ENCODE assay signal across 39 cellular contexts in genomic region chr10:72587568-72587967, GRCh38.
"Had no signal": no experiment of that assay in that cellular context is flagged by ENCODE, and none has a peak within 500 bp of the region (broad histone marks: within the 10 kb centered on the region; RNA-seq: fewer than 3 reads in every experiment).

No MANE protein-coding gene starts in this region.

- ATAC-seq: activated CD4-positive, CD25-positive, alpha-beta regulatory T cell treated with anti-CD3 and anti-CD28 coated beads, Interleukin-2, amount 50 U/mL, for 24 hours; activated CD8-positive, alpha-beta T cell treated with anti-CD3 and anti-CD28 coated beads for 36 hours; activated naive CD4-positive, alpha-beta T cell treated with anti-CD3 and anti-CD28 coated beads, Interleukin-2, amount 50 U/mL, for 72 hours; activated T-cell treated with anti-CD3 and anti-CD28 coated beads, Interleukin-2, amount 50 U/mL, for 4 hours; activated T-cell treated with anti-CD3 and anti-CD28 coated beads, Interleukin-2, amount 50 U/mL, for 72 hours; activated T-helper 17 cell treated with anti-CD3 and anti-CD28 coated beads, Interleukin-2, amount 50 U/mL, for 72 hours; body of pancreas had no signal

- H3K4me3 ChIP-seq: adrenal gland, body of pancreas, breast epithelium had no signal

- H3K4me3 Mint-ChIP-seq: activated CD4-positive, alpha-beta memory T cell treated with anti-CD3 and anti-CD28 coated beads for 36 hours; activated CD4-positive, alpha-beta T cell treated with anti-CD3 and anti-CD28 coated beads, Interleukin-2, amount 10 ng/mL, durations not matched to agents 24 days and 14 days; activated CD8-positive, alpha-beta T cell treated with anti-CD3 and anti-CD28 coated beads for 36 hours; activated naive CD4-positive, alpha-beta T cell treated with anti-CD3 and anti-CD28 coated beads for 36 hours; activated naive CD8-positive, alpha-beta T cell treated with anti-CD3 and anti-CD28 coated beads for 36 hours; activated T-cell treated with anti-CD3 and anti-CD28 coated beads, Interleukin-2, amount 50 U/mL, for 4 hours; activated T-cell treated with anti-CD3 and anti-CD28 coated beads, Interleukin-2, amount 50 U/mL, for 72 hours; activated T-helper 1 cell treated with anti-CD3 and anti-CD28 coated beads, Interleukin-12 subunit alpha, Interleukin-12 subunit beta, Interleukin-2, Interleukin-4 antibody, amounts not matched to agents 30 ng/mL and 10 ng/mL and 1 ng/mL, durations not matched to agents 14 hours and 24 hours and 36 hours; activated T-helper 17 cell treated with anti-CD3 and anti-CD28 coated beads, Interleukin-2, amount 50 U/mL, for 72 hours; central memory CD8-positive, alpha-beta T cell; T-helper 1 cell treated with Interleukin-12 subunit alpha and Interleukin-12 subunit beta and Interleukin-4 antibody, amounts not matched to agents 30 μg/mL and 1 μg/mL, for 36 hours; T-helper 2 cell treated with Interferon-gamma antibody and Interleukin-4, amounts not matched to agents 5 μg/mL and 100 μg/mL, for 36 hours had no signal

- H3K27me3 Mint-ChIP-seq: activated CD4-positive, alpha-beta memory T cell treated with anti-CD3 and anti-CD28 coated beads for 36 hours; activated CD4-positive, alpha-beta T cell treated with anti-CD3 and anti-CD28 coated beads, Interleukin-2, amount 10 ng/mL, durations not matched to agents 24 days and 14 days; activated CD8-positive, alpha-beta T cell treated with anti-CD3 and anti-CD28 coated beads for 36 hours; activated naive CD8-positive, alpha-beta T cell treated with anti-CD3 and anti-CD28 coated beads for 36 hours; activated T-helper 17 cell treated with anti-CD3 and anti-CD28 coated beads, Interleukin-2, amount 50 U/mL, for 72 hours; central memory CD8-positive, alpha-beta T cell had no signal

- H3K36me3 ChIP-seq: adrenal gland, brain microvascular endothelial cell, breast epithelium had no signal

- H3K9me3 Mint-ChIP-seq: activated T-cell treated with anti-CD3 and anti-CD28 coated beads, Interleukin-2, amount 50 U/mL, for 4 hours; activated T-helper 1 cell treated with anti-CD3 and anti-CD28 coated beads, Interleukin-12 subunit alpha, Interleukin-12 subunit beta, Interleukin-2, Interleukin-4 antibody, amounts not matched to agents 30 ng/mL and 10 ng/mL and 1 ng/mL, durations not matched to agents 14 hours and 24 hours and 36 hours; activated T-helper 17 cell treated with anti-CD3 and anti-CD28 coated beads, Interleukin-2, amount 50 U/mL, for 72 hours; central memory CD8-positive, alpha-beta T cell; T-helper 1 cell treated with Interleukin-12 subunit alpha and Interleukin-12 subunit beta and Interleukin-4 antibody, amounts not matched to agents 30 μg/mL and 1 μg/mL, for 36 hours; T-helper 2 cell treated with Interferon-gamma antibody and Interleukin-4, amounts not matched to agents 5 μg/mL and 100 μg/mL, for 36 hours had no signal

- FAIRE-seq: astrocyte, TTC549 had no signal

- H3K27ac Mint-ChIP-seq: activated CD4-positive, alpha-beta memory T cell treated with anti-CD3 and anti-CD28 coated beads for 36 hours; activated CD4-positive, alpha-beta T cell treated with anti-CD3 and anti-CD28 coated beads, Interleukin-2, amount 10 ng/mL, durations not matched to agents 24 days and 14 days; activated CD8-positive, alpha-beta T cell treated with anti-CD3 and anti-CD28 coated beads for 36 hours; activated naive CD4-positive, alpha-beta T cell treated with anti-CD3 and anti-CD28 coated beads for 36 hours; activated naive CD8-positive, alpha-beta T cell treated with anti-CD3 and anti-CD28 coated beads for 36 hours; activated T-cell treated with anti-CD3 and anti-CD28 coated beads, Interleukin-2, amount 50 U/mL, for 72 hours; activated T-helper 1 cell treated with anti-CD3 and anti-CD28 coated beads, Interleukin-12 subunit alpha, Interleukin-12 subunit beta, Interleukin-2, Interleukin-4 antibody, amounts not matched to agents 30 ng/mL and 10 ng/mL and 1 ng/mL, durations not matched to agents 14 hours and 24 hours and 36 hours; activated T-helper 17 cell treated with anti-CD3 and anti-CD28 coated beads, Interleukin-2, amount 50 U/mL, for 72 hours; T-helper 1 cell treated with Interleukin-12 subunit alpha and Interleukin-12 subunit beta and Interleukin-4 antibody, amounts not matched to agents 30 μg/mL and 1 μg/mL, for 36 hours; T-helper 2 cell treated with Interferon-gamma antibody and Interleukin-4, amounts not matched to agents 5 μg/mL and 100 μg/mL, for 36 hours had no signal

- H3K9me3 ChIP-seq: adrenal gland, body of pancreas had no signal

- H3K4me1 ChIP-seq: adrenal gland, body of pancreas, breast epithelium had no signal

- H3K27ac ChIP-seq: adrenal gland, body of pancreas, brain microvascular endothelial cell, breast epithelium, VCaP had no signal

- DNase-seq: activated CD4-positive, alpha-beta memory T cell treated with anti-CD3 and anti-CD28 coated beads for 36 hours; activated CD4-positive, alpha-beta T cell treated with anti-CD3 and anti-CD28 coated beads for 4 hours; activated CD4-positive, alpha-beta T cell treated with anti-CD3 and anti-CD28 coated beads, Interleukin-2, amount 10 ng/mL, durations not matched to agents 24 days and 14 days; activated CD4-positive, alpha-beta T cell treated with anti-CD3 and anti-CD28 coated beads, Interleukin-2, amount 50 U/mL, for 1 hour; activated CD4-positive, alpha-beta T cell treated with anti-CD3 and anti-CD28 coated beads, Interleukin-2, amount 50 U/mL, for 4 hours; activated CD4-positive, CD25-positive, alpha-beta regulatory T cell; activated CD8-positive, alpha-beta memory T cell treated with anti-CD3 and anti-CD28 coated beads, Interleukin-2, amount 50 U/mL, for 4 hours; activated CD8-positive, alpha-beta T cell treated with anti-CD3 and anti-CD28 coated beads for 36 hours; activated effector memory CD4-positive, alpha-beta T cell treated with anti-CD3 and anti-CD28 coated beads, Interleukin-2, amount 50 U/mL, for 16 hours; activated gamma-delta T cell treated with Interleukin-2 at 50 U/mL for 16 hours; activated naive CD4-positive, alpha-beta T cell; activated naive CD4-positive, alpha-beta T cell treated with anti-CD3 and anti-CD28 coated beads for 36 hours; activated naive CD4-positive, alpha-beta T cell treated with anti-CD3 and anti-CD28 coated beads, Interleukin-2, amount 50 U/mL, for 16 hours; activated naive CD8-positive, alpha-beta T cell treated with anti-CD3 and anti-CD28 coated beads for 36 hours; activated T-cell treated with anti-CD3 and anti-CD28 coated beads for 4 hours; activated T-cell treated with anti-CD3 and anti-CD28 coated beads, Interleukin-2, amount 50 U/mL, for 1 hour; activated T-cell treated with anti-CD3 and anti-CD28 coated beads, Interleukin-2, amount 50 U/mL, for 4 hours; activated T-cell treated with anti-CD3 and anti-CD28 coated beads, Interleukin-2, amount 50 U/mL, for 72 hours; adrenal gland; amniotic stem cell; aorta; body of pancreas; brain microvascular endothelial cell; caudate nucleus; cerebellar nuclear complex; T-helper 1 cell; T-helper 2 cell; T-helper 9 cell had no signal

- H3K27me3 ChIP-seq: adrenal gland, body of pancreas, brain microvascular endothelial cell, breast epithelium had no signal
